In the genomic region with DNA sequence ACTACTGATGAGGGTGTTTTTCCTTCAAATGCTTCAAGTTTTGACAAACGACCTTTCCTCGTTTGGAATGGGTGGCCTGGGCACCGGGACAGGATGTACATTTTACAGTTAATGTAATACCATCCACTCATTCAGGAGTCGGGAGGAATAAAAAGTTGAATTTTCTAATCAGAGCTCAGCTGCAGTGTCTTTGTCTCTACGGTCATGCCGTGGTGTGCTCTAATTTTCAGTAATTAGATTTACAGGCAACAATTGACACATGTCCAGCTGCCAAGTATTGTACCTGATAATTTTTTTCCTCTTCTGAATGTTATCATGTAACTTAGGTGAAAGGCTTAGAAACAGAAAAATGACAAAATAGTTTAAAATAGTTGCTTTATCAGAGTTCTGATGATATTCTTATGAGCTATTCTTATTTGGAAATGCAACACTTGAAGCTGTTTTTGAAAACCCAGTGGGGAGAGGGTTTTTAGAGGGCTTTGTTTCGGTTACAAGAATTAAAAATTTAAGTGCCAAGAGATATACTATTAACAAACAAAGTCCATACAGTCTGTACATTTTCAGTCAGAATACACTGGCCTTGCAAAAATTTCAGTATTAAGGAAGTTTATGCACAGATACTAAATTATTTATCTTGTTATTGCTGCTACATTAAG, we compare ENCODE assay signal across 8 cellular contexts. TPM values are rescaled to one million over a fixed set of nuclear protein-coding genes. Genes with fewer than 3 reads are reported as not detected.
A peak's percentile ranks its signal among the peaks of the same experiment; 100 is the strongest.
DNase-seq lines count a peak whose midpoint lies in the region; ATAC-seq and TF ChIP-seq lines count a peak whose summit lies in the region.

No MANE protein-coding gene starts in this region.

- H3K4me2 ChIP-seq in DOHH2 (ENCODE audit: low read length) (peak overlapping the region; percentile 83), parathyroid adenoma (ENCODE audit: low read length) (peak overlapping the region; percentile 14)

- TF ChIP-seq CTCF in DOHH2 (IDR thresholded peaks at IDR 0.05; ENCODE audit: low read depth, low read length, poor library complexity, severe bottlenecking) (no peak), chondrocyte (IDR thresholded peaks at IDR 0.05) (no peak), parathyroid adenoma (IDR thresholded peaks at IDR 0.05) (no peak)

- H3K9ac ChIP-seq in parathyroid adenoma = no peak overlapping the region

- H3K4me3 Mint-ChIP-seq in chondrocyte (ENCODE audit: unreplicated experiment) = peak overlapping the region; percentile 90

- H3K4me3 ChIP-seq in DOHH2 (ENCODE audit: low read length) = peak overlapping the region; percentile 91
- H3K4me3 ChIP-seq in parathyroid adenoma (ENCODE audit: low read depth, low read length) = peak overlapping the region; percentile 17

- H3K27me3 ChIP-seq in DOHH2 (ENCODE audit: control insufficient read depth, low read length) (no peaks in the 10 kb centered on the region), parathyroid adenoma (ENCODE audit: control insufficient read depth, insufficient read depth, low read length) (no peaks in the 10 kb centered on the region)

- H3K79me2 ChIP-seq in DOHH2 (ENCODE audit: control insufficient read depth, low read length) (peaks cover 94% of the 10 kb centered on the region), parathyroid adenoma (no peaks in the 10 kb centered on the region)

- ATAC-seq in HG02759 (IDR thresholded peaks at IDR 0.05; ENCODE audit: unreplicated experiment) (no peak), esophagus mucosa (no peak)

- H3K9me3 Mint-ChIP-seq in chondrocyte (ENCODE audit: low read depth) = no peaks in the 10 kb centered on the region

- H3K27ac ChIP-seq in DOHH2 (ENCODE audit: low read depth, low read length) (peak overlapping the region; percentile 97), parathyroid adenoma (peak overlapping the region; percentile 93)

- peaks cover 19% of the 10 kb centered on the region for H3K4me1 Mint-ChIP-seq in chondrocyte (ENCODE audit: low read depth)

- H3K36me3 Mint-ChIP-seq in chondrocyte (ENCODE audit: low read depth) = peaks cover 1% of the 10 kb centered on the region

- H3K27ac Mint-ChIP-seq in chondrocyte (ENCODE audit: unreplicated experiment) = peak overlapping the region; percentile 87

- H3K9me3 ChIP-seq in DOHH2 (ENCODE audit: control insufficient read depth, insufficient read depth, low read length) = no peaks in the 10 kb centered on the region
- H3K9me3 ChIP-seq in parathyroid adenoma (ENCODE audit: control insufficient read depth, low read length) = no peaks in the 10 kb centered on the region

- H3K36me3 ChIP-seq in DOHH2 (ENCODE audit: control insufficient read depth, low read length) (peaks cover 64% of the 10 kb centered on the region), parathyroid adenoma (ENCODE audit: control insufficient read depth, insufficient read depth, low read length) (no peaks in the 10 kb centered on the region)

- peaks cover 30% of the 10 kb centered on the region for H3F3A ChIP-seq in DOHH2 (ENCODE audit: control insufficient read depth, insufficient read depth)

- H4K20me1 ChIP-seq in DOHH2 (ENCODE audit: control insufficient read depth, insufficient read depth, low read depth, low read length) = no peaks in the 10 kb centered on the region

- peak; percentile 36 to 63 for DNase-seq in NCI-H1930 (lab: John Stamatoyannopoulos, UW)
- no peak for DNase-seq in chondrocyte (ENCODE audit: low spot score)
- no peak for DNase-seq in mesenteric fat pad (ENCODE audit: low spot score)
- no peak for DNase-seq in NCI-H2227 (lab: John Stamatoyannopoulos, UW; ENCODE audit: unreplicated experiment)

- H3K27me3 Mint-ChIP-seq in chondrocyte (ENCODE audit: low read depth) = peaks cover 3% of the 10 kb centered on the region

- H3K4me1 ChIP-seq in DOHH2 (ENCODE audit: control insufficient read depth, low read length) (peaks cover 41% of the 10 kb centered on the region), parathyroid adenoma (no peaks in the 10 kb centered on the region)

- no peaks in the 10 kb centered on the region for H3K9me2 ChIP-seq in DOHH2 (replicated peaks; ENCODE audit: control insufficient read depth, low read length)

- H2AFZ ChIP-seq in parathyroid adenoma = peak overlapping the region; percentile 83

RNA-seq across cellular contexts. Expression of a gene that starts 1.0 kb away (rescaled TPM):
- total RNA-seq in chondrocyte (5.2 to 5.7 TPM (median 5.4 TPM) in 3 replicates), mesenteric fat pad (33.1 TPM), esophagus mucosa (6.9 TPM)

RNA-seq across cellular contexts. Expression of a gene that starts 11.0 kb away (rescaled TPM):
- total RNA-seq in chondrocyte (35.1 to 40.9 TPM (median 38.7 TPM) in 3 replicates), mesenteric fat pad (47.8 TPM), esophagus mucosa (47.5 TPM)

Comparison
In these comparisons a context has a peak if more than half of its experiments do, and no peak if none do; other contexts are left out.
1. DNase-seq: peak in NCI-H1930 (2 of 2); none in chondrocyte (single experiment), mesenteric fat pad (single experiment) and NCI-H2227 (single experiment).